29 cellular contexts compared by ENCODE assay signal in genomic region chr1:162992945-162993344, GRCh38.
"Had no signal": no experiment of that assay in that cellular context is flagged by ENCODE, and none has a peak within 500 bp of the region (broad histone marks: within the 10 kb centered on the region; RNA-seq: fewer than 3 reads in every experiment).

No MANE protein-coding gene starts in this region.

- H3K27me3 ChIP-seq: ascending aorta, breast epithelium, cardiac muscle cell, colonic mucosa, gastroesophageal sphincter had no signal

- H3K36me3 ChIP-seq: ascending aorta, breast epithelium, cardiac muscle cell, colonic mucosa, gastroesophageal sphincter, WERI-Rb-1 had no signal

- H3K4me3 ChIP-seq: ascending aorta, breast epithelium, cardiac muscle cell, colonic mucosa, gastroesophageal sphincter had no signal

- H3K27ac ChIP-seq: ascending aorta, breast epithelium, cardiac muscle cell, colonic mucosa, gastroesophageal sphincter, WERI-Rb-1 had no signal

- DNase-seq: activated B cell treated with CpG ODN at 0.5 μM for 24 hours; activated CD4-positive, alpha-beta memory T cell treated with anti-CD3 and anti-CD28 coated beads for 36 hours; activated CD4-positive, alpha-beta T cell treated with anti-CD3 and anti-CD28 coated beads for 48 hours; activated CD8-positive, alpha-beta memory T cell treated with anti-CD3 and anti-CD28 coated beads, Interleukin-2, amount 10 ng/mL, durations not matched to agents 7 days and 5 days; activated CD8-positive, alpha-beta memory T cell treated with anti-CD3 and anti-CD28 coated beads, Interleukin-2, amount 50 U/mL, for 4 hours; activated CD8-positive, alpha-beta T cell treated with anti-CD3 and anti-CD28 coated beads, Interleukin-2, amount 10 ng/mL, durations not matched to agents 7 days and 5 days; activated gamma-delta T cell; activated naive CD4-positive, alpha-beta T cell; activated naive CD4-positive, alpha-beta T cell treated with anti-CD3 and anti-CD28 coated beads, Interleukin-2, amount 10 ng/mL, durations not matched to agents 7 days and 5 days; activated naive CD8-positive, alpha-beta T cell treated with anti-CD3 and anti-CD28 coated beads, Interleukin-2, amount 10 ng/mL, durations not matched to agents 7 days and 5 days; activated T-cell treated with anti-CD3 and anti-CD28 coated beads, Interleukin-2, amount 50 U/mL, for 1 hour; activated T-cell treated with anti-CD3 and anti-CD28 coated beads, Interleukin-2, amount 50 U/mL, for 72 hours; central memory CD4-positive, alpha-beta T cell; cerebellar nuclear complex; colonic mucosa; effector memory CD4-positive, alpha-beta T cell; endodermal cell; foreskin melanocyte; T-helper 1 cell; T-helper 17 cell; T1000; WERI-Rb-1 had no signal

- ATAC-seq: activated CD4-positive, CD25-positive, alpha-beta regulatory T cell treated with anti-CD3 and anti-CD28 coated beads, Interleukin-2, amount 50 U/mL, for 24 hours; activated CD8-positive, alpha-beta memory T cell treated with anti-CD3 and anti-CD28 coated beads, Interleukin-2, amount 10 ng/mL, durations not matched to agents 7 days and 5 days; activated CD8-positive, alpha-beta T cell treated with anti-CD3 and anti-CD28 coated beads, Interleukin-2, amount 10 ng/mL, durations not matched to agents 7 days and 5 days; activated naive CD4-positive, alpha-beta T cell treated with anti-CD3 and anti-CD28 coated beads, Interleukin-2, amount 50 U/mL, for 72 hours; activated T-cell treated with anti-CD3 and anti-CD28 coated beads, Interleukin-2, amount 50 U/mL, for 72 hours; esophagus mucosa; gastroesophageal sphincter; T-helper 17 cell had no signal

- H3K4me1 ChIP-seq: ascending aorta, breast epithelium, colonic mucosa, gastroesophageal sphincter had no signal

- H3K9me3 ChIP-seq: ascending aorta, breast epithelium, colonic mucosa, gastroesophageal sphincter had no signal
